In genomic region chr19:55580628-55581144, GRCh38 we compare ENCODE assay signal across 8 cellular contexts. TPM values are rescaled to one million over a fixed set of nuclear protein-coding genes. Genes with fewer than 3 reads are reported as not detected.
A peak's percentile ranks its signal among the peaks of the same experiment; 100 is the strongest.
DNase-seq lines count a peak whose midpoint lies in the region; ATAC-seq and TF ChIP-seq lines count a peak whose summit lies in the region.

Gene ZNF579, minus strand, starts transcription at chr19:55580848. Its CDS starts 1,209 bp downstream, at chr19:55579639.

- peak within 1 kb of the TSS; percentile 72 for H3K27ac ChIP-seq in KOPT-K1 (ENCODE audit: low read depth, low read length, poor library complexity, severe bottlenecking)
- H3K27ac ChIP-seq in Panc1 (ENCODE audit: low read length) = peak within 1 kb of the TSS; percentile 88

- H3K36me3 ChIP-seq in KOPT-K1 (ENCODE audit: insufficient read depth, low read length) = peaks cover 12% of the 10 kb centered on the region; the same call in 1 of the 2 replicates
- H3K36me3 ChIP-seq in Panc1 (ENCODE audit: control insufficient read depth, insufficient read depth, low read length) = no peaks in the 10 kb centered on the region; the same call in 1 of the 2 replicates

- peaks cover 26% of the 10 kb centered on the region for H3K4me1 Mint-ChIP-seq in activated T-helper 1 cell treated with anti-CD3 and anti-CD28 coated beads, Interleukin-12 subunit alpha, Interleukin-12 subunit beta, Interleukin-2, Interleukin-4 antibody, amounts not matched to agents 30 ng/mL and 10 ng/mL and 1 ng/mL, durations not matched to agents 14 hours and 24 hours and 36 hours (ENCODE audit: low read depth)
- peaks cover 18 to 31% (median 30%) of the 10 kb centered on the region in 4 donors for H3K4me1 Mint-ChIP-seq in naive thymus-derived CD8-positive, alpha-beta T cell

- no peaks in the 10 kb centered on the region for H3K9me3 ChIP-seq in KOPT-K1 (ENCODE audit: insufficient read depth, low read length, poor library complexity, severe bottlenecking)
- H3K9me3 ChIP-seq in Panc1 (ENCODE audit: control insufficient read depth, insufficient read depth, low read depth, low read length) = no peaks in the 10 kb centered on the region

- peak; percentile 64 for DNase-seq in GF-D8 (lab: John Stamatoyannopoulos, UW)
- peak; percentile 61 for DNase-seq in Panc1 (ENCODE audit: low read depth, low spot score)
- peak; percentile 71 for DNase-seq in activated T-helper 1 cell treated with anti-CD3 and anti-CD28 coated beads, Interleukin-12 subunit alpha, Interleukin-12 subunit beta, Interleukin-2, Interleukin-4 antibody, amounts not matched to agents 30 ng/mL and 10 ng/mL and 1 ng/mL, durations not matched to agents 14 hours and 24 hours and 36 hours (ENCODE audit: low spot score)
- peak; percentile 89 for DNase-seq in fibroblast of mammary gland (ENCODE audit: low read depth)
- peak; percentile 45 to 85 (median 69) for DNase-seq in naive thymus-derived CD8-positive, alpha-beta T cell
- peak; percentile 54 to 74 for DNase-seq in stimulated activated CD8-positive, alpha-beta memory T cell treated with anti-CD3 and anti-CD28 coated beads, Interleukin-7, amount 100 ng/mL, for 48 hours (ENCODE audit: extremely low read depth in 1 of 2, low read depth in 1 of 2)

- H3K27me3 ChIP-seq in Panc1 (ENCODE audit: control insufficient read depth, insufficient read depth, low read length) = no peaks in the 10 kb centered on the region

- H3K36me3 Mint-ChIP-seq in activated T-helper 1 cell treated with anti-CD3 and anti-CD28 coated beads, Interleukin-12 subunit alpha, Interleukin-12 subunit beta, Interleukin-2, Interleukin-4 antibody, amounts not matched to agents 30 ng/mL and 10 ng/mL and 1 ng/mL, durations not matched to agents 14 hours and 24 hours and 36 hours (ENCODE audit: low read depth) = peaks cover 9% of the 10 kb centered on the region
- peaks cover 3 to 16% (median 12%) of the 10 kb centered on the region in 3 donors for H3K36me3 Mint-ChIP-seq in naive thymus-derived CD8-positive, alpha-beta T cell

- BruUV-seq in Panc1 (replicated peaks; lab: Mats Ljungman, UMichigan) = no TSS peak

- POLR2A ChIA-PET in Panc1 (lab: Charles Lee) = interaction anchor here (0.5 to 1.8 kb wide), 3 partner anchors 19 to 560 kb away, joined by 4 to 10 read pairs (median 5); partner anchors contain the start of genes FIZ1, ZNF444 and ZNF784
- POLR2A ChIA-PET in naive thymus-derived CD8-positive, alpha-beta T cell (lab: Charles Lee) = interaction anchor here (0.6 to 2.4 kb wide), 10 partner anchors 14 to 378 kb away, joined by 3 to 24 read pairs (median 3); partner anchors contain the start of genes FIZ1, ZNF524 and ZNF784

- peak within 1 kb of the TSS; percentile 91 for H3K4me3 Mint-ChIP-seq in activated T-helper 1 cell treated with anti-CD3 and anti-CD28 coated beads, Interleukin-12 subunit alpha, Interleukin-12 subunit beta, Interleukin-2, Interleukin-4 antibody, amounts not matched to agents 30 ng/mL and 10 ng/mL and 1 ng/mL, durations not matched to agents 14 hours and 24 hours and 36 hours
- H3K4me3 Mint-ChIP-seq in naive thymus-derived CD8-positive, alpha-beta T cell = peak within 1 kb of the TSS; percentile 82 to 95 (median 87)

- H3K4me1 ChIP-seq in Panc1 (ENCODE audit: control insufficient read depth, insufficient read depth, low read length) = peaks cover 15% of the 10 kb centered on the region

- ATAC-seq in Panc1 (peak; percentile 87), GM21576 (IDR thresholded peaks at IDR 0.05; ENCODE audit: unreplicated experiment) (no peak)
- peak; percentile 65 to 74 for ATAC-seq in naive thymus-derived CD8-positive, alpha-beta T cell

- peak within 1 kb of the TSS; percentile 44 to 96 for H3K4me3 ChIP-seq in Panc1 (ENCODE audit: low read depth in 2 of 2, low read length in 2 of 2)
- H3K4me3 ChIP-seq in fibroblast of mammary gland (ENCODE audit: control insufficient read depth, low read depth, low read length) = peak within 1 kb of the TSS; percentile 86

- TF ChIP-seq CTCF in Panc1 (IDR thresholded peaks at IDR 0.05) (no peak), fibroblast of mammary gland (conservative IDR thresholded peaks at IDR 0.05; ENCODE audit: control insufficient read depth, insufficient read depth, low read depth, low read length) (no peak)

- H3K27ac Mint-ChIP-seq in activated T-helper 1 cell treated with anti-CD3 and anti-CD28 coated beads, Interleukin-12 subunit alpha, Interleukin-12 subunit beta, Interleukin-2, Interleukin-4 antibody, amounts not matched to agents 30 ng/mL and 10 ng/mL and 1 ng/mL, durations not matched to agents 14 hours and 24 hours and 36 hours = peak within 1 kb of the TSS; percentile 83
- peak within 1 kb of the TSS; percentile 88 to 96 (median 92) for H3K27ac Mint-ChIP-seq in naive thymus-derived CD8-positive, alpha-beta T cell

- CTCF ChIA-PET in Panc1 (lab: Charles Lee) = interaction anchor here (0.7 kb wide), 1 partner anchor 501 kb away, joined by 4 read pairs; no protein-coding TSS in a partner anchor

- in situ Hi-C loops in Panc1 (cut with HindIII; ENCODE audit: low pct_unique_long_range_greater_than_20kb, low sequenced_read_pairs) = no loop called here

- intact Hi-C loops in Panc1 (cut with micrococcal nuclease; ENCODE audit: unreplicated experiment) = loop anchor here (5.0 kb wide), 1 partner anchor 33 kb away; the partner anchor contains the start of gene SBK3
- intact Hi-C loops in activated T-helper 1 cell treated with anti-CD3 and anti-CD28 coated beads, Interleukin-12 subunit alpha, Interleukin-12 subunit beta, Interleukin-2, Interleukin-4 antibody, amounts not matched to agents 30 ng/mL and 10 ng/mL and 1 ng/mL, durations not matched to agents 14 hours and 24 hours and 36 hours (cut with micrococcal nuclease) = loop anchor here (1.0 to 5.0 kb wide), 4 partner anchors 19 to 323 kb away; partner anchors contain the start of genes FIZ1, PPP6R1 and ZNF581

- H3K27me3 Mint-ChIP-seq in activated T-helper 1 cell treated with anti-CD3 and anti-CD28 coated beads, Interleukin-12 subunit alpha, Interleukin-12 subunit beta, Interleukin-2, Interleukin-4 antibody, amounts not matched to agents 30 ng/mL and 10 ng/mL and 1 ng/mL, durations not matched to agents 14 hours and 24 hours and 36 hours (ENCODE audit: insufficient read depth) = peaks cover 13% of the 10 kb centered on the region
- H3K27me3 Mint-ChIP-seq in naive thymus-derived CD8-positive, alpha-beta T cell = no peaks in the 10 kb centered on the region

- no peaks in the 10 kb centered on the region for H3K9me3 Mint-ChIP-seq in activated T-helper 1 cell treated with anti-CD3 and anti-CD28 coated beads, Interleukin-12 subunit alpha, Interleukin-12 subunit beta, Interleukin-2, Interleukin-4 antibody, amounts not matched to agents 30 ng/mL and 10 ng/mL and 1 ng/mL, durations not matched to agents 14 hours and 24 hours and 36 hours
- peaks cover 0 to 8% (median 0%) of the 10 kb centered on the region in 9 donors for H3K9me3 Mint-ChIP-seq in naive thymus-derived CD8-positive, alpha-beta T cell

RNA-seq across cellular contexts. Expression of gene ZNF579, which starts in this region (rescaled TPM):
- total RNA-seq in Panc1 (2021; ENCODE audit: unreplicated experiment) = 39.5 TPM
- polyA plus RNA-seq in Panc1 (2012; ENCODE audit: insufficient read length) = 53.7 TPM
- total RNA-seq in activated T-helper 1 cell treated with anti-CD3 and anti-CD28 coated beads, Interleukin-12 subunit alpha, Interleukin-12 subunit beta, Interleukin-2, Interleukin-4 antibody, amounts not matched to agents 30 ng/mL and 10 ng/mL and 1 ng/mL, durations not matched to agents 14 hours and 24 hours and 36 hours = 10.2 and 11.7 TPM in 2 replicates
- total RNA-seq in naive thymus-derived CD8-positive, alpha-beta T cell = 10 to 100 TPM in 1 of 2 experiments, 1 to 10 TPM in 1; 9.8 to 10.2 TPM
- under 1 TPM; 0.16 to 0.39 (median 0.20) TPM for polyA plus RNA-seq in naive thymus-derived CD8-positive, alpha-beta T cell
